ENCODE assay signal across 13 cellular contexts in genomic region chr7:7449055-7449454, GRCh38.
"Had no signal": no experiment of that assay in that cellular context is flagged by ENCODE, and none has a peak within 500 bp of the region (broad histone marks: within the 10 kb centered on the region; RNA-seq: fewer than 3 reads in every experiment).

No MANE protein-coding gene starts in this region.

- DNase-seq: activated gamma-delta T cell treated with Interleukin-2 at 50 U/mL for 16 hours; activated T-cell treated with anti-CD3 and anti-CD28 coated beads, Interleukin-2, amount 50 U/mL, for 1 hour; esophagus squamous epithelium; gastrocnemius medialis; head of caudate nucleus; hypothalamus; islet precursor cell; left cardiac atrium; midbrain; natural killer cell; stimulated activated CD4-positive, alpha-beta T cell treated with anti-CD3 and anti-CD28 coated beads, Interleukin-4, amount 100 ng/mL, for 24 hours; stimulated activated naive CD4-positive, alpha-beta T cell treated with Interleukin-2 at 50 U/mL for 16 hours had no signal

- ATAC-seq: gastrocnemius medialis, left cardiac atrium, natural killer cell, WTC11 had no signal
